In the genomic region with DNA sequence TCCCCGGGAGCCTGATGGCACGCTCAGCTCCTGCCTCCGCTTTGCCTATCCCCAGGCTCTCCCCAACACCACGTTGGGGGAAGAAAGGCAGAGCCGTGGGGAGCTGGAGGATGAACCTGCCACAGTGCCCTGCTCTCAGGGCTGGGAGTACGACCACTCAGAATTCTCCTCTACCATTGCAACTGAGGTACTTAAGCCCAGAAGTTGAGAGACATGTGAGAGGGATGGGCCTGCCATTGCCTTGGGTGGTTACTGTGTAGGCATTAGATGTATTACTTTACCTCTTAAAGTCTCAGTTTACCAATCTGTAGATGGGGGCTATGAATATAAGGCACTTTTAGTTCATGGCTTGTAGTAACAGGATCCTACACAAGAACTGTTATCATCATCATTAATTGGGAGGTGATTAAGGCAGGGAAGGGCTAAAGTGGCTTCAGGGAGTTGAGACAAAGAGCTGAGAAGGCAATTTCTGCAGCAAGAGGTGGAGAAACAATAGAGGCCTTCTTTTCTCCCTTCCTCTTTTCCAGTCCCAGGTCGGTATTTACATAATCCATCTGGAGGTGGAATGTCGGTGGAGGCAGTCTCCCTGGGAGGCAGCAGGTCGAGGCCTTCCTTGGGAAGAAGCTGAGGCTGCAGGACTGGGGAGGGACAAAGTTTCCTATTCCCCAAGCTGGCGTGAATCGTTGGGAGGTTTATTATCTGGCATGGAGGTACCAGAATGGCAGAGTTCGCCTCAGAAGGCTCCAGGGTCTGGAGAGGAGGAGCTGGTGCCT, we compare ENCODE assay signal across 19 cellular contexts. TPM values are rescaled to one million over a fixed set of nuclear protein-coding genes. Genes with fewer than 3 reads are reported as not detected.
A peak's percentile ranks its signal among the peaks of the same experiment; 100 is the strongest.
DNase-seq lines count a peak whose midpoint lies in the region; ATAC-seq, FAIRE-seq and TF ChIP-seq lines count a peak whose summit lies in the region.
"Had no signal": no experiment of that assay in that cellular context is flagged by ENCODE, and none has a peak within 500 bp of the region (broad histone marks: within the 10 kb centered on the region; RNA-seq: fewer than 3 reads in every experiment).

No MANE protein-coding gene starts in this region.

- no peaks in the 10 kb centered on the region for H3K79me2 ChIP-seq in K562 (ENCODE audit: control insufficient read depth, insufficient read depth, low read length)

- no peaks in the 10 kb centered on the region for H3K36me3 ChIP-seq in K562 (ENCODE audit: control insufficient read depth, insufficient read depth, low read length)
- H3K36me3 ChIP-seq in kidney (ENCODE audit: control insufficient read depth in 1 of 2, insufficient read depth in 2 of 2, low read length in 2 of 2) = no peaks in the 10 kb centered on the region
- H3K36me3 ChIP-seq in tibial nerve = no peaks in the 10 kb centered on the region
- H3K36me3 ChIP-seq: BLaER1 had no signal

- POLR2A ChIA-PET in K562 (lab: Yijun Ruan, JAX) = interaction anchor here (0.6 to 1.3 kb wide), 4 partner anchors 8 to 218 kb away, joined by 3 to 7 read pairs (median 4); a partner anchor contains a TSS

- CTCF ChIA-PET in K562 (lab: Yijun Ruan, JAX; ENCODE audit: low intra/inter-chr PET ratio) = no interaction called here

- H3K4me1 ChIP-seq in K562 (replicated peaks in 1 of 2; ENCODE audit: control insufficient read depth in 2 of 2, insufficient read depth in 2 of 2, low read length in 2 of 2) = peaks cover 0 to 6% of the 10 kb centered on the region in 2 experiments; a peak in 3 of 5 replicates
- peaks cover 3 to 5% of the 10 kb centered on the region in 2 donors for H3K4me1 ChIP-seq in kidney (ENCODE audit: control insufficient read depth in 1 of 2, insufficient read depth in 1 of 2, low read depth in 1 of 2, low read length in 2 of 2)
- no peaks in the 10 kb centered on the region for H3K4me1 ChIP-seq in tibial nerve
- H3K4me1 ChIP-seq: BLaER1 had no signal

- 4% methylated on average over 12 of the region's 12 CpGs for WGBS in K562 (ENCODE audit: insufficient coverage, low coverage, missing lambda C conversion rate)
- WGBS in tibial nerve, 2 donors = 58 to 66% methylated on average over 12 of the region's 12 CpGs

- no peak overlapping the region for H3K27ac ChIP-seq in K562 (ENCODE audit: extremely low read depth, low read depth, low read length)
- peak overlapping the region; percentile 44 to 82 for H3K27ac ChIP-seq in kidney (ENCODE audit: low read depth in 2 of 2, low read length in 2 of 2)
- H3K27ac ChIP-seq in tibial nerve = no peak overlapping the region
- H3K27ac ChIP-seq: 22Rv1, BLaER1 had no signal

- DNase-seq in activated CD8-positive, alpha-beta memory T cell treated with anti-CD3 and anti-CD28 coated beads, Interleukin-2, amount 50 U/mL, for 48 hours = peak; percentile 34
- DNase-seq in activated CD8-positive, alpha-beta memory T cell treated with anti-CD3 and anti-CD28 coated beads for 24 hours = no peak
- DNase-seq in K562 (ENCODE audit: extremely low read depth in 1 of 4, low spot score in 3 of 4) (no peak), kidney (no peak), posterior vena cava (ENCODE audit: low spot score) (peak; percentile 53), NCI-H1105 treated with DMSO at 0.1 percent for 48 hours (lab: John Stamatoyannopoulos, UW) (no peak), tibial nerve (ENCODE audit: low spot score in 2 of 2) (no peak)
- no peak for DNase-seq in stimulated activated naive CD4-positive, alpha-beta T cell treated with Interleukin-2 at 50 U/mL for 16 hours (lab: John Stamatoyannopoulos, UW)
- DNase-seq: AML-193; CD4-positive, CD25-positive, alpha-beta regulatory T cell; DMS 273 treated with DMSO at 0.1 percent for 48 hours had no signal

- TF ChIP-seq POLR2A in K562 (conservative IDR thresholded peaks at IDR 0.05) (no peak), tibial nerve (IDR thresholded peaks at IDR 0.05) (no peak)

- TF ChIP-seq CTCF in K562 (IDR thresholded peaks at IDR 0.05 in 2 of 3, conservative IDR thresholded peaks at IDR 0.05 in 1 of 3; ENCODE audit: insufficient read depth in 2 of 3, low read depth in 1 of 3, low read length in 3 of 3) = no peak
- TF ChIP-seq CTCF in kidney (IDR thresholded peaks at IDR 0.05; ENCODE audit: borderline replicate concordance, extremely low read depth, insufficient read depth) = no peak
- no peak for TF ChIP-seq CTCF in tibial nerve (IDR thresholded peaks at IDR 0.05)

- 0 out of 2 replicates have a peak, but pooled peaks cover 7% of the 10 kb centered on the region for H4K20me1 ChIP-seq in K562 (replicated peaks; ENCODE audit: control insufficient read depth, insufficient read depth, low read length)
- H4K20me1 ChIP-seq: BLaER1 had no signal

- H3K9me3 ChIP-seq in K562 (replicated peaks; ENCODE audit: control insufficient read depth, insufficient read depth, low read depth, low read length) = no peaks in the 10 kb centered on the region
- no peaks in the 10 kb centered on the region for H3K9me3 ChIP-seq in kidney (ENCODE audit: control insufficient read depth in 1 of 2, low read length in 2 of 2)
- H3K9me3 ChIP-seq in tibial nerve = no peaks in the 10 kb centered on the region
- H3K9me3 ChIP-seq: BLaER1 had no signal

- ATAC-seq in K562 = no peak

- TF ChIP-seq EP300 in K562 (IDR thresholded peaks at IDR 0.05; ENCODE audit: low read length) (no peak), tibial nerve (IDR thresholded peaks at IDR 0.05) (no peak)

- peaks cover 2% of the 10 kb centered on the region for H3K9me1 ChIP-seq in K562 (ENCODE audit: control insufficient read depth, insufficient read depth, low read length)

- H3K9ac ChIP-seq in K562 (ENCODE audit: insufficient read depth in 1 of 2, low read depth in 2 of 2, low read length in 2 of 2) (no peak overlapping the region; a peak in 2 of 4 replicates), kidney (ENCODE audit: low read length in 2 of 2) (peak overlapping the region in 1 of 2 donors; percentile 13)
- H3K9ac ChIP-seq: BLaER1 had no signal

- H3K27me3 ChIP-seq in K562 (ENCODE audit: control insufficient read depth in 2 of 2, insufficient read depth in 2 of 2, low read length in 2 of 2) (peaks cover 34 to 52% of the 10 kb centered on the region in 2 experiments; a peak in 4 of 5 replicates), tibial nerve (peaks cover 0 to 25% of the 10 kb centered on the region in 2 donors)
- H3K27me3 ChIP-seq: BLaER1 had no signal

- H2AFZ ChIP-seq in K562 (ENCODE audit: low read depth, low read length) = no peak overlapping the region

- TF ChIP-seq RAD21 in K562 (CRISPR knock-in tag; conservative IDR thresholded peaks at IDR 0.05 in 1 of 2, IDR thresholded peaks at IDR 0.05 in 1 of 2) = no peak

- no peak overlapping the region for H3K4me3 ChIP-seq in K562
- peak overlapping the region; percentile 69 to 72 for H3K4me3 ChIP-seq in kidney (ENCODE audit: low read length in 2 of 2)
- H3K4me3 ChIP-seq in tibial nerve = no peak overlapping the region
- H3K4me3 ChIP-seq: BLaER1 had no signal

- in situ Hi-C loops in K562 (cut with MboI) = no loop called here

- intact Hi-C loops in K562 (cut with micrococcal nuclease) (no loop called here), kidney (cut with DNase I) (no loop called here), posterior vena cava (cut with DNase I) (no loop called here)

- no TSS peak for BruUV-seq in K562 (replicated peaks; lab: Mats Ljungman, UMichigan)

- no peak overlapping the region for H3K4me2 ChIP-seq in K562 (ENCODE audit: insufficient read depth, low read length)
- H3K4me2 ChIP-seq: BLaER1 had no signal

- FAIRE-seq in K562 (lab: Jason Lieb, UNC) (no peak), kidney (lab: Jason Lieb, UNC) (no peak)
- FAIRE-seq: GM12891, GM19239, H54 had no signal

RNA-seq across cellular contexts. Expression of a gene that starts 0.7 kb away (rescaled TPM):
- total RNA-seq in K562 (2011; cell fraction: chromatin; rRNA removed; ENCODE audit: low replicate concordance) = not detected in 2 replicates
- not detected in 2 replicates for total RNA-seq in K562 (2011; cell fraction: nucleolus; rRNA removed)
- total RNA-seq in K562 (2011; cell fraction: nucleoplasm; rRNA removed) = not detected in 2 replicates
- total RNA-seq in K562 (2014; rRNA removed) = not detected in 2 replicates
- not detected in 2 replicates for total RNA-seq in K562 (2014; rRNA removed; fragmentation: Illumina TruSeq; extraction: Trizol)
- total RNA-seq in K562 (2015; rRNA removed; fragmentation: Illumina TruSeq; extraction: Trizol) = not detected in 2 replicates
- not detected in 2 replicates for total RNA-seq in K562 (2021)
- polyA plus RNA-seq in K562 (2011; rRNA removed) = not detected in 2 replicates
- polyA plus RNA-seq in K562 (2011; cell fraction: cytosol; rRNA removed) = not detected in 2 replicates
- not detected in 2 replicates for polyA plus RNA-seq in K562 (2011; cell fraction: nucleus; rRNA removed)
- not detected in 2 replicates for polyA plus RNA-seq in K562 (2012)
- not detected in 2 replicates for polyA plus RNA-seq in K562 (2014; fragmentation: Illumina TruSeq; extraction: Trizol)
- not detected for polyA plus RNA-seq in K562 (2014; fragmentation: Nextera tagmentation; extraction: Ambion mirVana)
- not detected in 2 replicates for polyA plus RNA-seq in K562 (2014; rRNA removed)
- not detected in 2 replicates for polyA minus RNA-seq in K562 (2011; rRNA and poly(A)+ RNA removed)
- polyA minus RNA-seq in K562 (2011; cell fraction: cytosol; rRNA and poly(A)+ RNA removed) = not detected in 2 replicates
- not detected in 2 replicates for polyA minus RNA-seq in K562 (2011; cell fraction: nucleus; rRNA and poly(A)+ RNA removed)
- total RNA-seq in kidney = 2.0 TPM
- polyA plus RNA-seq in kidney (ENCODE audit: insufficient read depth, low read depth, low replicate concordance) = 34.8 TPM
- not detected for total RNA-seq in posterior vena cava
- total RNA-seq in tibial nerve = not detected
- total RNA-seq: A673; CD4-positive, CD25-positive, alpha-beta regulatory T cell; Daoy had no signal
- polyA plus RNA-seq: CD4-positive, CD25-positive, alpha-beta regulatory T cell; IgD-negative memory B cell had no signal

RNA-seq across cellular contexts. Expression of a gene that starts 9.9 kb away (rescaled TPM):
- total RNA-seq in K562 (2011; cell fraction: chromatin; rRNA removed; ENCODE audit: low replicate concordance) = 6.4 and 11.3 TPM in 2 replicates
- 7.6 and 7.8 TPM in 2 replicates for total RNA-seq in K562 (2011; cell fraction: nucleolus; rRNA removed)
- total RNA-seq in K562 (2011; cell fraction: nucleoplasm; rRNA removed) = 7.9 and 8.0 TPM in 2 replicates
- total RNA-seq in K562 (2014; rRNA removed) (0.86 and 1.0 TPM in 2 replicates), K562 (2014; rRNA removed; fragmentation: Illumina TruSeq; extraction: Trizol) (0.87 and 0.99 TPM in 2 replicates), K562 (2015; rRNA removed; fragmentation: Illumina TruSeq; extraction: Trizol) (0.36 TPM in 1 of 2 replicates, not detected in the other), K562 (2021) (0.82 and 0.89 TPM in 2 replicates), kidney (5.6 TPM), posterior vena cava (1 to 10 TPM in 1 of 2 donors, under 1 TPM in 1; 1.00 to 1.4 TPM), tibial nerve (10 to 100 TPM in 1 of 4 donors, 1 to 10 TPM in 2, not detected in 1; 5.2 to 12.7 (median 6.1) TPM)
- polyA plus RNA-seq in K562 (2011; rRNA removed) (1.2 and 2.7 TPM in 2 replicates), K562 (2014; fragmentation: Illumina TruSeq; extraction: Trizol) (0.86 and 2.1 TPM in 2 replicates), K562 (2014; fragmentation: Nextera tagmentation; extraction: Ambion mirVana) (under 1 TPM; 0.72 to 0.99 TPM), K562 (2014; rRNA removed) (1.3 and 3.6 TPM in 2 replicates), kidney (ENCODE audit: insufficient read depth, low read depth, low replicate concordance) (14.3 TPM)
- polyA plus RNA-seq in K562 (2011; cell fraction: cytosol; rRNA removed) = 1.4 and 1.6 TPM in 2 replicates
- polyA plus RNA-seq in K562 (2011; cell fraction: nucleus; rRNA removed) = 9.4 and 9.7 TPM in 2 replicates
- polyA plus RNA-seq in K562 (2012) = 0.31 and 0.75 TPM in 2 replicates
- 0.57 and 0.60 TPM in 2 replicates for polyA minus RNA-seq in K562 (2011; rRNA and poly(A)+ RNA removed)
- polyA minus RNA-seq in K562 (2011; cell fraction: cytosol; rRNA and poly(A)+ RNA removed) = not detected in 2 replicates
- polyA minus RNA-seq in K562 (2011; cell fraction: nucleus; rRNA and poly(A)+ RNA removed) = 2.0 and 3.6 TPM in 2 replicates

RNA-seq across cellular contexts. Expression of a gene that starts 55.5 kb away (rescaled TPM):
- total RNA-seq in K562 (2011; cell fraction: chromatin; rRNA removed; ENCODE audit: low replicate concordance) = 0.07 TPM in 1 of 2 replicates, not detected in the other
- total RNA-seq in K562 (2011; cell fraction: nucleolus; rRNA removed) = under 0.01 TPM in 1 of 2 replicates, not detected in the other
- total RNA-seq in K562 (2011; cell fraction: nucleoplasm; rRNA removed) = 0.07 TPM in 1 of 2 replicates, not detected in the other
- total RNA-seq in K562 (2014; rRNA removed) (not detected in 2 replicates), K562 (2014; rRNA removed; fragmentation: Illumina TruSeq; extraction: Trizol) (not detected in 2 replicates), K562 (2015; rRNA removed; fragmentation: Illumina TruSeq; extraction: Trizol) (not detected in 2 replicates), K562 (2021) (not detected in 2 replicates), kidney (0.31 TPM), posterior vena cava (under 1 TPM; 0.09 to 0.14 TPM), tibial nerve (not detected)
- polyA plus RNA-seq in K562 (2011; rRNA removed) (not detected in 2 replicates), K562 (2014; fragmentation: Illumina TruSeq; extraction: Trizol) (not detected in 2 replicates), K562 (2014; fragmentation: Nextera tagmentation; extraction: Ambion mirVana) (not detected), K562 (2014; rRNA removed) (not detected in 2 replicates), kidney (ENCODE audit: insufficient read depth, low read depth, low replicate concordance) (0.26 TPM)
- polyA plus RNA-seq in K562 (2011; cell fraction: cytosol; rRNA removed) = not detected in 2 replicates
- polyA plus RNA-seq in K562 (2011; cell fraction: nucleus; rRNA removed) = not detected in 2 replicates
- 0.01 TPM in 1 of 2 replicates, not detected in the other for polyA plus RNA-seq in K562 (2012)
- not detected in 2 replicates for polyA minus RNA-seq in K562 (2011; rRNA and poly(A)+ RNA removed)
- polyA minus RNA-seq in K562 (2011; cell fraction: cytosol; rRNA and poly(A)+ RNA removed) = not detected in 2 replicates
- under 0.01 TPM in 1 of 2 replicates, not detected in the other for polyA minus RNA-seq in K562 (2011; cell fraction: nucleus; rRNA and poly(A)+ RNA removed)
- total RNA-seq: A673, Daoy had no signal
- polyA plus RNA-seq: CD4-positive, CD25-positive, alpha-beta regulatory T cell had no signal

Comparison
In these comparisons a context has a peak if more than half of its experiments do, and no peak if none do; other contexts are left out.
1. DNase-seq: peak in activated CD8-positive, alpha-beta memory T cell treated with anti-CD3 and anti-CD28 coated beads, Interleukin-2, amount 50 U/mL, for 48 hours (single experiment) and posterior vena cava (single experiment); none in activated CD8-positive, alpha-beta memory T cell treated with anti-CD3 and anti-CD28 coated beads for 24 hours (single experiment), K562 (0 of 4), kidney (single experiment), NCI-H1105 treated with DMSO at 0.1 percent for 48 hours (single experiment), stimulated activated naive CD4-positive, alpha-beta T cell treated with Interleukin-2 at 50 U/mL for 16 hours (single experiment) and tibial nerve (0 of 2).
2. H3K27ac ChIP-seq: peak in kidney (2 of 2); none in K562 (single experiment) and tibial nerve (0 of 4).
3. H3K4me3 ChIP-seq: peak in kidney (2 of 2); none in K562 (single experiment) and tibial nerve (0 of 4).